In the genomic region with DNA sequence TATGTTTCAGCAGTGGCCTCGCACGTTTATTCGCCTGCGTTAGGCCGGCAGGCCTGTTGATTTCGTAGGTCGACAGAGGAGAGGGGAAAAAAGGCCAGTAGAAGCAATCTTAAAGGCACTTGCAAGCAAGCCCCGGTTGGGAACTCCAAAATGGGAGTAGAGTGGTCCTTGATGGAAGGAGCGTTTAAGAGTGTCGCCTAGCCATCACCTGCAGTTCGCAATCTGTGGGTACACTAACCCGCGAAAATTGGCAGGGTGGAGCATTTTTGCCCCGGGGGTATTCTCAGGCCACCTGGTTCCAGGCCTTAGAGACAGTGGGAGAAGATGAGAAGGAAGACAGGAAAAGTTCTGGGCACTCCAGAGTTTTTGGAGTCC, we compare ENCODE assay signal across 8 cellular contexts. TPM values are rescaled to one million over a fixed set of nuclear protein-coding genes. Genes with fewer than 3 reads are reported as not detected.
DNase-seq lines count a peak whose midpoint lies in the region; ATAC-seq, FAIRE-seq and TF ChIP-seq lines count a peak whose summit lies in the region.

No MANE protein-coding gene starts in this region.

- TF ChIP-seq EP300 in HepG2 (IDR thresholded peaks at IDR 0.05; ENCODE audit: low read depth in 2 of 2, low read length in 2 of 2) (no peak), HepG2 (CRISPR knock-in tag; IDR thresholded peaks at IDR 0.05; ENCODE audit: borderline replicate concordance) (no peak), tibial nerve (IDR thresholded peaks at IDR 0.05) (no peak)

- FAIRE-seq in HepG2 (lab: Jason Lieb, UNC) = no peak

- no peak for TF ChIP-seq RAD21 in HepG2 (CRISPR knock-in tag; IDR thresholded peaks at IDR 0.05)

- H3K27me3 ChIP-seq in adipocyte (replicated peaks; ENCODE audit: control insufficient read depth, insufficient read depth, low read length) (no peaks in the 10 kb centered on the region), HepG2 (ENCODE audit: control insufficient read depth in 1 of 2, insufficient read depth in 2 of 2, low read length in 2 of 2) (no peaks in the 10 kb centered on the region; a peak in 1 of 5 replicates), tibial nerve (no peaks in the 10 kb centered on the region)

- H3K27me3 Mint-ChIP-seq in activated T-cell treated with anti-CD3 and anti-CD28 coated beads, Interleukin-2, amount 50 U/mL, for 4 hours (ENCODE audit: low read depth) = no peaks in the 10 kb centered on the region

- H2AFZ ChIP-seq in HepG2 (ENCODE audit: low read length) = no peak overlapping the region

- TSS peak; percentile 47 for BruUV-seq in HepG2 (replicated peaks; lab: Mats Ljungman, UMichigan)

- H3K9me3 Mint-ChIP-seq in activated T-cell treated with anti-CD3 and anti-CD28 coated beads, Interleukin-2, amount 50 U/mL, for 4 hours = no peaks in the 10 kb centered on the region

- peaks cover 55% of the 10 kb centered on the region for H3K4me1 Mint-ChIP-seq in activated T-cell treated with anti-CD3 and anti-CD28 coated beads, Interleukin-2, amount 50 U/mL, for 4 hours (ENCODE audit: low read depth)

- peaks cover 49% of the 10 kb centered on the region for H4K20me1 ChIP-seq in HepG2 (ENCODE audit: insufficient read depth, low read length)

- TF ChIP-seq CTCF in HepG2 (CRISPR knock-in tag; IDR thresholded peaks at IDR 0.05) = no peak
- no peak for TF ChIP-seq CTCF in tibial nerve (IDR thresholded peaks at IDR 0.05)

- H3K79me2 ChIP-seq in HepG2 (ENCODE audit: insufficient read depth, low read length) = peaks cover 83% of the 10 kb centered on the region

- peak overlapping the region; percentile 98 for H3K4me3 ChIP-seq in adipocyte (ENCODE audit: low read length)
- H3K4me3 ChIP-seq in HepG2 (replicated peaks in 1 of 3; ENCODE audit: insufficient read depth in 1 of 3, low read depth in 2 of 3, low read length in 3 of 3) = peak overlapping the region; percentile 75 to 96 (median 93)
- H3K4me3 ChIP-seq in tibial nerve = peak overlapping the region; percentile 86 to 100 (median 92)

- H3K9me3 ChIP-seq in adipocyte (ENCODE audit: control insufficient read depth, low read length) (no peaks in the 10 kb centered on the region), HepG2 (ENCODE audit: low read length) (no peaks in the 10 kb centered on the region), tibial nerve (no peaks in the 10 kb centered on the region)

- H3K4me3 Mint-ChIP-seq in activated T-cell treated with anti-CD3 and anti-CD28 coated beads, Interleukin-2, amount 50 U/mL, for 4 hours = peak overlapping the region; percentile 96

- CTCF ChIA-PET in HepG2 (lab: Yijun Ruan, JAX; ENCODE audit: low intra/inter-chr PET ratio, low total read pairs) = no interaction called here

- peak in 1 of 2 experiments; percentile 8; a peak in 1 of 4 replicates for TF ChIP-seq POLR2A in HepG2 (IDR thresholded peaks at IDR 0.05; ENCODE audit: insufficient read depth in 1 of 2, low read depth in 2 of 2, low read length in 2 of 2)
- TF ChIP-seq POLR2A in tibial nerve (IDR thresholded peaks at IDR 0.05) = no peak

- no peak for ATAC-seq in activated T-cell treated with anti-CD3 and anti-CD28 coated beads, Interleukin-2, amount 50 U/mL, for 4 hours
- ATAC-seq in HepG2 (no peak), GM21515 (IDR thresholded peaks at IDR 0.05; ENCODE audit: unreplicated experiment) (no peak)

- peaks cover 53% of the 10 kb centered on the region for H3K36me3 Mint-ChIP-seq in activated T-cell treated with anti-CD3 and anti-CD28 coated beads, Interleukin-2, amount 50 U/mL, for 4 hours (ENCODE audit: insufficient read depth)

- peak overlapping the region; percentile 98 for H3K27ac ChIP-seq in HepG2 (ENCODE audit: extremely low read length, insufficient read depth, low read length)
- H3K27ac ChIP-seq in tibial nerve = peak overlapping the region; percentile 96 to 99 (median 99)

- H3K9ac ChIP-seq in adipocyte (ENCODE audit: low read length) (peak overlapping the region; percentile 100), HepG2 (ENCODE audit: insufficient read depth, low read depth, low read length) (peak overlapping the region; percentile 100)

- WGBS in HepG2 (ENCODE audit: low lambda C conversion rate) = under 1% methylated on average over 14 of the region's 14 CpGs
- 1 to 3% methylated on average over 14 of the region's 14 CpGs for WGBS in tibial nerve, 2 donors

- DNase-seq in activated T-cell treated with anti-CD3 and anti-CD28 coated beads, Interleukin-2, amount 50 U/mL, for 4 hours = no peak
- DNase-seq in activated T-cell treated with anti-CD3 and anti-CD28 coated beads, Interleukin-2, amount 50 U/mL, for 1 hour = no peak
- DNase-seq in adipocyte (ENCODE audit: low read depth) (peak; percentile 29), HepG2 (ENCODE audit: low spot score) (no peak), tibial nerve (ENCODE audit: low spot score in 2 of 2) (no peak), islet precursor cell (no peak), SKM-1 treated with dmso at 0.1 percent for 144 hours (lab: John Stamatoyannopoulos, UW; ENCODE audit: unreplicated experiment) (no peak)

- H3K36me3 ChIP-seq in adipocyte (ENCODE audit: control insufficient read depth, insufficient read depth, low read length, severe bottlenecking) (peaks cover 43% of the 10 kb centered on the region), HepG2 (replicated peaks in 1 of 2; ENCODE audit: control insufficient read depth in 1 of 2, insufficient read depth in 2 of 2, low read length in 2 of 2) (peaks cover 10 to 42% of the 10 kb centered on the region in 2 experiments), tibial nerve (peaks cover 0 to 42% (median 0%) of the 10 kb centered on the region in 3 donors)

- POLR2A ChIA-PET in HepG2 (lab: Yijun Ruan, JAX) = interaction anchor here (1.2 to 1.9 kb wide), 2 partner anchors 8 kb away, joined by 4 to 7 read pairs; no protein-coding TSS in a partner anchor

- in situ Hi-C loops in HepG2 (cut with HindIII; ENCODE audit: extremely low pct_ligation_motif_present, low pct_unique_long_range_greater_than_20kb) = no loop called here

- peak overlapping the region; percentile 90 for H3K4me2 ChIP-seq in HepG2 (ENCODE audit: low read depth, low read length)

- intact Hi-C loops in HepG2 (cut with micrococcal nuclease; ENCODE audit: unreplicated experiment) = no loop called here

- peaks cover 61% of the 10 kb centered on the region for H3K4me1 ChIP-seq in adipocyte (ENCODE audit: control insufficient read depth, insufficient read depth, low read length)
- peaks cover 61% of the 10 kb centered on the region for H3K4me1 ChIP-seq in HepG2 (ENCODE audit: insufficient read depth, low read length)
- peaks cover 0 to 69% (median 50%) of the 10 kb centered on the region in 4 donors for H3K4me1 ChIP-seq in tibial nerve

RNA-seq across cellular contexts. Expression of a gene that starts 1.1 kb away (rescaled TPM):
- total RNA-seq in activated T-cell treated with anti-CD3 and anti-CD28 coated beads, Interleukin-2, amount 50 U/mL, for 4 hours = 100 to 1,000 TPM; 458 to 522 (median 474) TPM
- 167 and 211 TPM in 2 replicates for total RNA-seq in HepG2 (2016; rRNA removed; fragmentation: Illumina TruSeq; extraction: Trizol)
- total RNA-seq in HepG2 (2016; cell fraction: cytosol; rRNA removed; fragmentation: Illumina TruSeq; extraction: Trizol; ENCODE audit: low read depth) = 28.9 and 32.2 TPM in 2 replicates
- 146 and 211 TPM in 2 replicates for total RNA-seq in HepG2 (2016; cell fraction: insoluble cytoplasmic fraction; rRNA removed; fragmentation: Illumina TruSeq; extraction: Trizol)
- total RNA-seq in HepG2 (2016; cell fraction: membrane; rRNA removed; fragmentation: Illumina TruSeq; extraction: Trizol) = 47.2 and 49.1 TPM in 2 replicates
- total RNA-seq in HepG2 (2016; cell fraction: nucleus; rRNA removed; fragmentation: Illumina TruSeq; extraction: Trizol) = 216 and 251 TPM in 2 replicates
- polyA plus RNA-seq in HepG2 (2011; rRNA removed) = 326 and 401 TPM in 2 replicates
- polyA plus RNA-seq in HepG2 (2011; cell fraction: cytosol; rRNA removed) = 202 and 208 TPM in 2 replicates
- polyA plus RNA-seq in HepG2 (2011; cell fraction: nucleus; rRNA removed) = 687 and 755 TPM in 2 replicates
- 138 and 189 TPM in 2 replicates for polyA plus RNA-seq in HepG2 (2012)
- polyA plus RNA-seq in HepG2 (2016; cell fraction: cytosol; fragmentation: Illumina TruSeq; extraction: Trizol; ENCODE audit: low read depth) = 22.8 and 25.5 TPM in 2 replicates
- 183 and 203 TPM in 2 replicates for polyA plus RNA-seq in HepG2 (2016; cell fraction: insoluble cytoplasmic fraction; fragmentation: Illumina TruSeq; extraction: Trizol; ENCODE audit: low read depth)
- 29.2 and 38.3 TPM in 2 replicates for polyA plus RNA-seq in HepG2 (2016; cell fraction: membrane; fragmentation: Illumina TruSeq; extraction: Trizol; ENCODE audit: low read depth)
- 477 and 502 TPM in 2 replicates for polyA plus RNA-seq in HepG2 (2016; cell fraction: nucleus; fragmentation: Illumina TruSeq; extraction: Trizol; ENCODE audit: insufficient read depth, low read depth)
- polyA minus RNA-seq in HepG2 (2011; rRNA and poly(A)+ RNA removed; ENCODE audit: low replicate concordance) = 381 and 574 TPM in 2 replicates
- 103 and 111 TPM in 2 replicates for polyA minus RNA-seq in HepG2 (2011; cell fraction: cytosol; rRNA and poly(A)+ RNA removed)
- polyA minus RNA-seq in HepG2 (2011; cell fraction: nucleus; rRNA and poly(A)+ RNA removed) = 302 and 303 TPM in 2 replicates
- 100 to 1,000 TPM; 174 to 211 (median 188) TPM for total RNA-seq in tibial nerve

RNA-seq across cellular contexts. Expression of a gene that starts 1.4 kb away (rescaled TPM):
- total RNA-seq in activated T-cell treated with anti-CD3 and anti-CD28 coated beads, Interleukin-2, amount 50 U/mL, for 4 hours = 10 to 100 TPM; 52.0 to 61.0 (median 56.8) TPM
- 12.6 and 26.7 TPM in 2 replicates for total RNA-seq in HepG2 (2016; rRNA removed; fragmentation: Illumina TruSeq; extraction: Trizol)
- total RNA-seq in HepG2 (2016; cell fraction: cytosol; rRNA removed; fragmentation: Illumina TruSeq; extraction: Trizol; ENCODE audit: low read depth) = 8.3 and 9.2 TPM in 2 replicates
- total RNA-seq in HepG2 (2016; cell fraction: insoluble cytoplasmic fraction; rRNA removed; fragmentation: Illumina TruSeq; extraction: Trizol) = 12.3 and 26.7 TPM in 2 replicates
- total RNA-seq in HepG2 (2016; cell fraction: membrane; rRNA removed; fragmentation: Illumina TruSeq; extraction: Trizol) = 16.9 and 21.6 TPM in 2 replicates
- 24.7 and 26.9 TPM in 2 replicates for total RNA-seq in HepG2 (2016; cell fraction: nucleus; rRNA removed; fragmentation: Illumina TruSeq; extraction: Trizol)
- 12.1 and 21.0 TPM in 2 replicates for polyA plus RNA-seq in HepG2 (2011; rRNA removed)
- polyA plus RNA-seq in HepG2 (2011; cell fraction: cytosol; rRNA removed) = 10.6 and 17.9 TPM in 2 replicates
- 38.6 and 38.8 TPM in 2 replicates for polyA plus RNA-seq in HepG2 (2011; cell fraction: nucleus; rRNA removed)
- polyA plus RNA-seq in HepG2 (2012) = 8.5 and 12.8 TPM in 2 replicates
- 6.5 and 10.4 TPM in 2 replicates for polyA plus RNA-seq in HepG2 (2016; cell fraction: cytosol; fragmentation: Illumina TruSeq; extraction: Trizol; ENCODE audit: low read depth)
- 10.8 and 11.3 TPM in 2 replicates for polyA plus RNA-seq in HepG2 (2016; cell fraction: insoluble cytoplasmic fraction; fragmentation: Illumina TruSeq; extraction: Trizol; ENCODE audit: low read depth)
- polyA plus RNA-seq in HepG2 (2016; cell fraction: membrane; fragmentation: Illumina TruSeq; extraction: Trizol; ENCODE audit: low read depth) = 11.9 and 12.6 TPM in 2 replicates
- polyA plus RNA-seq in HepG2 (2016; cell fraction: nucleus; fragmentation: Illumina TruSeq; extraction: Trizol; ENCODE audit: insufficient read depth, low read depth) = 59.8 and 60.3 TPM in 2 replicates
- 9.9 and 18.2 TPM in 2 replicates for polyA minus RNA-seq in HepG2 (2011; rRNA and poly(A)+ RNA removed; ENCODE audit: low replicate concordance)
- 5.7 and 7.1 TPM in 2 replicates for polyA minus RNA-seq in HepG2 (2011; cell fraction: cytosol; rRNA and poly(A)+ RNA removed)
- polyA minus RNA-seq in HepG2 (2011; cell fraction: nucleus; rRNA and poly(A)+ RNA removed) = 7.7 and 9.3 TPM in 2 replicates
- 10 to 100 TPM; 14.4 to 43.5 (median 32.6) TPM for total RNA-seq in tibial nerve

RNA-seq across cellular contexts. Expression of a gene that starts 37.2 kb away (rescaled TPM):
- under 1 TPM; 0.37 to 0.90 (median 0.56) TPM for total RNA-seq in activated T-cell treated with anti-CD3 and anti-CD28 coated beads, Interleukin-2, amount 50 U/mL, for 4 hours
- total RNA-seq in HepG2 (2016; rRNA removed; fragmentation: Illumina TruSeq; extraction: Trizol) (2.6 and 3.3 TPM in 2 replicates), tibial nerve (10 to 100 TPM; 30.3 to 43.5 (median 35.1) TPM)
- total RNA-seq in HepG2 (2016; cell fraction: cytosol; rRNA removed; fragmentation: Illumina TruSeq; extraction: Trizol; ENCODE audit: low read depth) = 3.1 TPM in 2 replicates
- 1.9 and 3.4 TPM in 2 replicates for total RNA-seq in HepG2 (2016; cell fraction: insoluble cytoplasmic fraction; rRNA removed; fragmentation: Illumina TruSeq; extraction: Trizol)
- total RNA-seq in HepG2 (2016; cell fraction: membrane; rRNA removed; fragmentation: Illumina TruSeq; extraction: Trizol) = 6.6 and 6.7 TPM in 2 replicates
- 2.1 and 2.7 TPM in 2 replicates for total RNA-seq in HepG2 (2016; cell fraction: nucleus; rRNA removed; fragmentation: Illumina TruSeq; extraction: Trizol)
- polyA plus RNA-seq in HepG2 (2011; rRNA removed) = 1.8 and 2.2 TPM in 2 replicates
- 1.8 and 3.2 TPM in 2 replicates for polyA plus RNA-seq in HepG2 (2011; cell fraction: cytosol; rRNA removed)
- polyA plus RNA-seq in HepG2 (2011; cell fraction: nucleus; rRNA removed) = 6.0 and 8.0 TPM in 2 replicates
- polyA plus RNA-seq in HepG2 (2012) = 0.98 and 1.3 TPM in 2 replicates
- polyA plus RNA-seq in HepG2 (2016; cell fraction: cytosol; fragmentation: Illumina TruSeq; extraction: Trizol; ENCODE audit: low read depth) = 4.1 and 4.7 TPM in 2 replicates
- 3.4 and 4.4 TPM in 2 replicates for polyA plus RNA-seq in HepG2 (2016; cell fraction: insoluble cytoplasmic fraction; fragmentation: Illumina TruSeq; extraction: Trizol; ENCODE audit: low read depth)
- polyA plus RNA-seq in HepG2 (2016; cell fraction: membrane; fragmentation: Illumina TruSeq; extraction: Trizol; ENCODE audit: low read depth) = 7.9 and 8.8 TPM in 2 replicates
- 5.9 and 7.0 TPM in 2 replicates for polyA plus RNA-seq in HepG2 (2016; cell fraction: nucleus; fragmentation: Illumina TruSeq; extraction: Trizol; ENCODE audit: insufficient read depth, low read depth)
- polyA minus RNA-seq in HepG2 (2011; rRNA and poly(A)+ RNA removed; ENCODE audit: low replicate concordance) = 2.7 and 10.4 TPM in 2 replicates
- 1.5 and 1.6 TPM in 2 replicates for polyA minus RNA-seq in HepG2 (2011; cell fraction: cytosol; rRNA and poly(A)+ RNA removed)
- 1.9 and 3.5 TPM in 2 replicates for polyA minus RNA-seq in HepG2 (2011; cell fraction: nucleus; rRNA and poly(A)+ RNA removed)

RNA-seq across cellular contexts. Expression of a gene that starts 46.3 kb away (rescaled TPM):
- total RNA-seq in activated T-cell treated with anti-CD3 and anti-CD28 coated beads, Interleukin-2, amount 50 U/mL, for 4 hours = under 1 TPM; 0.56 to 0.87 (median 0.79) TPM
- total RNA-seq in HepG2 (2016; rRNA removed; fragmentation: Illumina TruSeq; extraction: Trizol) (0.22 TPM in 1 of 2 replicates, not detected in the other), tibial nerve (1 to 10 TPM in 3 of 4 donors, not detected in 1; 2.2 to 6.6 (median 3.3) TPM)
- total RNA-seq in HepG2 (2016; cell fraction: cytosol; rRNA removed; fragmentation: Illumina TruSeq; extraction: Trizol; ENCODE audit: low read depth) = not detected in 2 replicates
- not detected in 2 replicates for total RNA-seq in HepG2 (2016; cell fraction: insoluble cytoplasmic fraction; rRNA removed; fragmentation: Illumina TruSeq; extraction: Trizol)
- total RNA-seq in HepG2 (2016; cell fraction: membrane; rRNA removed; fragmentation: Illumina TruSeq; extraction: Trizol) = not detected in 2 replicates
- total RNA-seq in HepG2 (2016; cell fraction: nucleus; rRNA removed; fragmentation: Illumina TruSeq; extraction: Trizol) = not detected in 2 replicates
- polyA plus RNA-seq in HepG2 (2011; rRNA removed) = 0.05 and 0.08 TPM in 2 replicates
- 0.08 and 0.17 TPM in 2 replicates for polyA plus RNA-seq in HepG2 (2011; cell fraction: cytosol; rRNA removed)
- 0.40 and 1.6 TPM in 2 replicates for polyA plus RNA-seq in HepG2 (2011; cell fraction: nucleus; rRNA removed)
- polyA plus RNA-seq in HepG2 (2012) = not detected in 2 replicates
- polyA plus RNA-seq in HepG2 (2016; cell fraction: cytosol; fragmentation: Illumina TruSeq; extraction: Trizol; ENCODE audit: low read depth) = not detected in 2 replicates
- polyA plus RNA-seq in HepG2 (2016; cell fraction: insoluble cytoplasmic fraction; fragmentation: Illumina TruSeq; extraction: Trizol; ENCODE audit: low read depth) = not detected in 2 replicates
- not detected in 2 replicates for polyA plus RNA-seq in HepG2 (2016; cell fraction: membrane; fragmentation: Illumina TruSeq; extraction: Trizol; ENCODE audit: low read depth)
- 1.5 TPM in 1 of 2 replicates, not detected in the other for polyA plus RNA-seq in HepG2 (2016; cell fraction: nucleus; fragmentation: Illumina TruSeq; extraction: Trizol; ENCODE audit: insufficient read depth, low read depth)
- polyA minus RNA-seq in HepG2 (2011; rRNA and poly(A)+ RNA removed; ENCODE audit: low replicate concordance) = 0.09 TPM in 1 of 2 replicates, not detected in the other
- not detected in 2 replicates for polyA minus RNA-seq in HepG2 (2011; cell fraction: cytosol; rRNA and poly(A)+ RNA removed)
- not detected in 2 replicates for polyA minus RNA-seq in HepG2 (2011; cell fraction: nucleus; rRNA and poly(A)+ RNA removed)
